In genomic region chr19:45558399-45558878, GRCh38 we compare ENCODE assay signal across 9 cellular contexts. TPM values are rescaled to one million over a fixed set of nuclear protein-coding genes. Genes with fewer than 3 reads are reported as not detected.
A peak's percentile ranks its signal among the peaks of the same experiment; 100 is the strongest.
DNase-seq lines count a peak whose midpoint lies in the region; ATAC-seq, FAIRE-seq and TF ChIP-seq lines count a peak whose summit lies in the region.
"Had no signal": no experiment of that assay in that cellular context is flagged by ENCODE, and none has a peak within 500 bp of the region (broad histone marks: within the 10 kb centered on the region; RNA-seq: fewer than 3 reads in every experiment).

No MANE protein-coding gene starts in this region.

- no peaks in the 10 kb centered on the region for H3K79me2 ChIP-seq in HepG2 (ENCODE audit: insufficient read depth, low read length)

- H3K27me3 ChIP-seq in breast epithelium (no peaks in the 10 kb centered on the region), HepG2 (ENCODE audit: control insufficient read depth in 1 of 2, insufficient read depth in 2 of 2, low read length in 2 of 2) (no peaks in the 10 kb centered on the region)
- H3K27me3 ChIP-seq: BLaER1 treated with 17β-estradiol and CSF1 and Interleukin-3, amounts not matched to agents 10 nM and 100 nM had no signal

- H3K4me3 Mint-ChIP-seq in activated B cell treated with CpG ODN at 0.5 μM for 24 hours = no peak overlapping the region

- no peak overlapping the region for H3K27ac Mint-ChIP-seq in activated B cell treated with CpG ODN at 0.5 μM for 24 hours

- BruUV-seq in HepG2 (replicated peaks; lab: Mats Ljungman, UMichigan) = no TSS peak

- WGBS in HepG2 (ENCODE audit: low lambda C conversion rate) = 61% methylated on average over 10 of the region's 10 CpGs

- H3K36me3 Mint-ChIP-seq in activated B cell treated with CpG ODN at 0.5 μM for 24 hours (ENCODE audit: low read depth) = peaks cover 3% of the 10 kb centered on the region

- H2AFZ ChIP-seq in HepG2 (ENCODE audit: low read length) = no peak overlapping the region

- no peaks in the 10 kb centered on the region for H3K9me3 Mint-ChIP-seq in activated B cell treated with CpG ODN at 0.5 μM for 24 hours

- H3K9me3 ChIP-seq in breast epithelium (no peaks in the 10 kb centered on the region), HepG2 (ENCODE audit: low read length) (no peaks in the 10 kb centered on the region)
- H3K9me3 ChIP-seq: BLaER1 treated with 17β-estradiol and CSF1 and Interleukin-3, amounts not matched to agents 10 nM and 100 nM had no signal

- POLR2A ChIA-PET in activated B cell treated with CpG ODN at 0.5 μM for 24 hours (lab: Charles Lee) = interaction anchor here (0.5 to 0.9 kb wide), 9 partner anchors 16 to 1067 kb away, joined by 3 to 6 read pairs (median 4); partner anchors contain the start of gene OPA3
- POLR2A ChIA-PET in HepG2 (lab: Yijun Ruan, JAX) = interaction anchor here (1.0 kb wide), 1 partner anchor 25 kb away, joined by 3 read pairs; no protein-coding TSS in a partner anchor

- peak; percentile 99 for ATAC-seq in activated B cell treated with CpG ODN at 0.5 μM for 24 hours (ENCODE audit: low read depth)
- ATAC-seq in HepG2 = peak; percentile 90
- no peak for ATAC-seq in HG02840 (IDR thresholded peaks at IDR 0.05; ENCODE audit: low FRiP score, unreplicated experiment)

- FAIRE-seq in HepG2 (lab: Jason Lieb, UNC) = peak; percentile 90

- peak; percentile 13 for DNase-seq in NCI-H1105 treated with DMSO at 0.1 percent for 48 hours (lab: John Stamatoyannopoulos, UW)
- DNase-seq in NCI-H1105 (lab: John Stamatoyannopoulos, UW) = no peak
- peak; percentile 59 for DNase-seq in NCI-H1694 (lab: John Stamatoyannopoulos, UW)
- peak; percentile 26 for DNase-seq in activated B cell treated with CpG ODN at 0.5 μM for 24 hours
- no peak for DNase-seq in breast epithelium (ENCODE audit: low spot score in 2 of 2)
- peak; percentile 73 for DNase-seq in HepG2 (ENCODE audit: low spot score)
- DNase-seq in stimulated activated CD8-positive, alpha-beta memory T cell treated with anti-CD3 and anti-CD28 coated beads, Interleukin-12 subunit alpha, Interleukin-12 subunit beta, amount 100 ng/mL, for 24 hours (ENCODE audit: extremely low read depth) = peak; percentile 20

- TF ChIP-seq POLR2A in breast epithelium (IDR thresholded peaks at IDR 0.05) (no peak), HepG2 (IDR thresholded peaks at IDR 0.05; ENCODE audit: insufficient read depth in 1 of 2, low read depth in 2 of 2, low read length in 2 of 2) (no peak)

- H3K27ac ChIP-seq in breast epithelium (no peak overlapping the region), HepG2 (ENCODE audit: extremely low read length, insufficient read depth, low read length) (no peak overlapping the region)
- H3K27ac ChIP-seq: BLaER1 treated with 17β-estradiol and CSF1 and Interleukin-3, amounts not matched to agents 10 nM and 100 nM had no signal

- TF ChIP-seq EP300 in HepG2 (IDR thresholded peaks at IDR 0.05; ENCODE audit: low read depth in 2 of 2, low read length in 2 of 2) = no peak
- TF ChIP-seq EP300 in HepG2 (CRISPR knock-in tag; IDR thresholded peaks at IDR 0.05; ENCODE audit: borderline replicate concordance) = no peak

- TF ChIP-seq CTCF in activated B cell treated with CpG ODN at 0.5 μM for 24 hours (IDR thresholded peaks at IDR 0.05) (no peak), breast epithelium (IDR thresholded peaks at IDR 0.05) (peak; percentile 36 to 62 (median 49)), HepG2 (CRISPR knock-in tag; IDR thresholded peaks at IDR 0.05) (peak; percentile 80)

- TF ChIP-seq RAD21 in HepG2 (CRISPR knock-in tag; IDR thresholded peaks at IDR 0.05) = peak; percentile 81

- intact Hi-C loops in activated B cell treated with CpG ODN at 0.5 μM for 24 hours (cut with micrococcal nuclease) (loop anchor here (1.0 to 5.0 kb wide), 5 partner anchors 35 to 131 kb away; partner anchors contain the start of gene VASP), breast epithelium (cut with DNase I; ENCODE audit: low total_unique reads) (no loop called here), HepG2 (cut with micrococcal nuclease; ENCODE audit: unreplicated experiment) (loop anchor here (5.0 kb wide), 1 partner anchor 36 kb away; no protein-coding TSS in a partner anchor)

- H3K4me3 ChIP-seq in breast epithelium = no peak overlapping the region
- no peak overlapping the region for H3K4me3 ChIP-seq in HepG2 (replicated peaks in 1 of 3; ENCODE audit: insufficient read depth in 1 of 3, low read depth in 2 of 3, low read length in 3 of 3)
- H3K4me3 ChIP-seq: BLaER1 treated with 17β-estradiol and CSF1 and Interleukin-3, amounts not matched to agents 10 nM and 100 nM had no signal

- in situ Hi-C loops in HepG2 (cut with HindIII; ENCODE audit: extremely low pct_ligation_motif_present, low pct_unique_long_range_greater_than_20kb) = loop anchor here (5.0 kb wide), 1 partner anchor 36 kb away; no protein-coding TSS in a partner anchor

- H3K36me3 ChIP-seq in breast epithelium = no peaks in the 10 kb centered on the region
- H3K36me3 ChIP-seq in HepG2 (replicated peaks in 1 of 2; ENCODE audit: control insufficient read depth in 1 of 2, insufficient read depth in 2 of 2, low read length in 2 of 2) = peaks cover under 1 to 5% of the 10 kb centered on the region in 2 experiments; a peak in 3 of 5 replicates

- no peaks in the 10 kb centered on the region for H3K27me3 Mint-ChIP-seq in activated B cell treated with CpG ODN at 0.5 μM for 24 hours

- H4K20me1 ChIP-seq in HepG2 (ENCODE audit: insufficient read depth, low read length) = no peaks in the 10 kb centered on the region

- no peak overlapping the region for H3K9ac ChIP-seq in HepG2 (ENCODE audit: insufficient read depth, low read depth, low read length)
- H3K9ac ChIP-seq: BLaER1 treated with 17β-estradiol and CSF1 and Interleukin-3, amounts not matched to agents 10 nM and 100 nM had no signal

- no peak overlapping the region for H3K4me2 ChIP-seq in HepG2 (ENCODE audit: low read depth, low read length)
- H3K4me2 ChIP-seq: BLaER1 treated with 17β-estradiol and CSF1 and Interleukin-3, amounts not matched to agents 10 nM and 100 nM had no signal

- CTCF ChIA-PET in activated B cell treated with CpG ODN at 0.5 μM for 24 hours (lab: Charles Lee) (interaction anchor here (0.6 to 2.2 kb wide), 23 partner anchors 9 to 154 kb away, joined by 3 to 13 read pairs (median 4); partner anchors contain the start of genes PPM1N, PPP1R13L and RTN2), HepG2 (lab: Yijun Ruan, JAX; ENCODE audit: low intra/inter-chr PET ratio, low total read pairs) (interaction anchor here (0.7 to 1.4 kb wide), 3 partner anchors 29 to 65 kb away, joined by 3 to 10 read pairs (median 6); no protein-coding TSS in a partner anchor)

- H3K4me1 ChIP-seq in breast epithelium (no peaks in the 10 kb centered on the region), HepG2 (ENCODE audit: insufficient read depth, low read length) (peaks cover 8% of the 10 kb centered on the region)

- H3K4me1 Mint-ChIP-seq in activated B cell treated with CpG ODN at 0.5 μM for 24 hours = peaks cover 25% of the 10 kb centered on the region

RNA-seq across cellular contexts. Expression of gene OPA3, which starts 26.2 kb away (rescaled TPM):
- total RNA-seq in activated B cell treated with CpG ODN at 0.5 μM for 24 hours (12.0 and 14.4 TPM in 2 replicates), breast epithelium (10 to 100 TPM in 1 of 3 donors, 1 to 10 TPM in 2; 6.6 to 11.4 (median 7.2) TPM), HepG2 (2016; rRNA removed; fragmentation: Illumina TruSeq; extraction: Trizol) (7.8 and 8.3 TPM in 2 replicates)
- 0.81 and 1.1 TPM in 2 replicates for total RNA-seq in HepG2 (2016; cell fraction: cytosol; rRNA removed; fragmentation: Illumina TruSeq; extraction: Trizol; ENCODE audit: low read depth)
- total RNA-seq in HepG2 (2016; cell fraction: insoluble cytoplasmic fraction; rRNA removed; fragmentation: Illumina TruSeq; extraction: Trizol) = 9.0 and 9.2 TPM in 2 replicates
- 3.3 and 3.4 TPM in 2 replicates for total RNA-seq in HepG2 (2016; cell fraction: membrane; rRNA removed; fragmentation: Illumina TruSeq; extraction: Trizol)
- 3.2 and 4.2 TPM in 2 replicates for total RNA-seq in HepG2 (2016; cell fraction: nucleus; rRNA removed; fragmentation: Illumina TruSeq; extraction: Trizol)
- 16.6 and 17.7 TPM in 2 replicates for polyA plus RNA-seq in HepG2 (2011; rRNA removed)
- polyA plus RNA-seq in HepG2 (2011; cell fraction: cytosol; rRNA removed) = 13.1 and 15.8 TPM in 2 replicates
- 7.5 and 8.6 TPM in 2 replicates for polyA plus RNA-seq in HepG2 (2011; cell fraction: nucleus; rRNA removed)
- polyA plus RNA-seq in HepG2 (2012) = 5.2 and 7.4 TPM in 2 replicates
- polyA plus RNA-seq in HepG2 (2016; cell fraction: cytosol; fragmentation: Illumina TruSeq; extraction: Trizol; ENCODE audit: low read depth) = 0.77 TPM in 2 replicates
- 10.0 and 10.6 TPM in 2 replicates for polyA plus RNA-seq in HepG2 (2016; cell fraction: insoluble cytoplasmic fraction; fragmentation: Illumina TruSeq; extraction: Trizol; ENCODE audit: low read depth)
- 1.6 and 2.3 TPM in 2 replicates for polyA plus RNA-seq in HepG2 (2016; cell fraction: membrane; fragmentation: Illumina TruSeq; extraction: Trizol; ENCODE audit: low read depth)
- polyA plus RNA-seq in HepG2 (2016; cell fraction: nucleus; fragmentation: Illumina TruSeq; extraction: Trizol; ENCODE audit: insufficient read depth, low read depth) = 7.8 and 8.0 TPM in 2 replicates
- 21.3 and 30.2 TPM in 2 replicates for polyA minus RNA-seq in HepG2 (2011; rRNA and poly(A)+ RNA removed; ENCODE audit: low replicate concordance)
- polyA minus RNA-seq in HepG2 (2011; cell fraction: cytosol; rRNA and poly(A)+ RNA removed) = 7.1 and 7.5 TPM in 2 replicates
- 2.6 and 3.0 TPM in 2 replicates for polyA minus RNA-seq in HepG2 (2011; cell fraction: nucleus; rRNA and poly(A)+ RNA removed)

RNA-seq across cellular contexts. Expression of gene GPR4, which starts 43.6 kb away (rescaled TPM):
- total RNA-seq in activated B cell treated with CpG ODN at 0.5 μM for 24 hours (not detected in 2 replicates), breast epithelium (1 to 10 TPM; 1.1 to 8.8 (median 1.2) TPM), HepG2 (2016; rRNA removed; fragmentation: Illumina TruSeq; extraction: Trizol) (not detected in 2 replicates)
- total RNA-seq in HepG2 (2016; cell fraction: cytosol; rRNA removed; fragmentation: Illumina TruSeq; extraction: Trizol; ENCODE audit: low read depth) = not detected in 2 replicates
- not detected in 2 replicates for total RNA-seq in HepG2 (2016; cell fraction: insoluble cytoplasmic fraction; rRNA removed; fragmentation: Illumina TruSeq; extraction: Trizol)
- not detected in 2 replicates for total RNA-seq in HepG2 (2016; cell fraction: membrane; rRNA removed; fragmentation: Illumina TruSeq; extraction: Trizol)
- total RNA-seq in HepG2 (2016; cell fraction: nucleus; rRNA removed; fragmentation: Illumina TruSeq; extraction: Trizol) = not detected in 2 replicates
- polyA plus RNA-seq in HepG2 (2011; rRNA removed) = 0.15 TPM in 1 of 2 replicates, not detected in the other
- polyA plus RNA-seq in HepG2 (2011; cell fraction: cytosol; rRNA removed) = not detected in 2 replicates
- polyA plus RNA-seq in HepG2 (2011; cell fraction: nucleus; rRNA removed) = not detected in 2 replicates
- polyA plus RNA-seq in HepG2 (2012) = not detected in 2 replicates
- polyA plus RNA-seq in HepG2 (2016; cell fraction: cytosol; fragmentation: Illumina TruSeq; extraction: Trizol; ENCODE audit: low read depth) = not detected in 2 replicates
- polyA plus RNA-seq in HepG2 (2016; cell fraction: insoluble cytoplasmic fraction; fragmentation: Illumina TruSeq; extraction: Trizol; ENCODE audit: low read depth) = not detected in 2 replicates
- not detected in 2 replicates for polyA plus RNA-seq in HepG2 (2016; cell fraction: membrane; fragmentation: Illumina TruSeq; extraction: Trizol; ENCODE audit: low read depth)
- polyA plus RNA-seq in HepG2 (2016; cell fraction: nucleus; fragmentation: Illumina TruSeq; extraction: Trizol; ENCODE audit: insufficient read depth, low read depth) = not detected in 2 replicates
- 0.12 TPM in 1 of 2 replicates, not detected in the other for polyA minus RNA-seq in HepG2 (2011; rRNA and poly(A)+ RNA removed; ENCODE audit: low replicate concordance)
- not detected in 2 replicates for polyA minus RNA-seq in HepG2 (2011; cell fraction: cytosol; rRNA and poly(A)+ RNA removed)
- polyA minus RNA-seq in HepG2 (2011; cell fraction: nucleus; rRNA and poly(A)+ RNA removed) = not detected in 2 replicates

RNA-seq across cellular contexts. Expression of gene VASP, which starts 51.2 kb away (rescaled TPM):
- total RNA-seq in activated B cell treated with CpG ODN at 0.5 μM for 24 hours (294 and 300 TPM in 2 replicates), breast epithelium (10 to 100 TPM; 31.8 to 61.6 (median 52.2) TPM), HepG2 (2016; rRNA removed; fragmentation: Illumina TruSeq; extraction: Trizol) (64.6 and 67.1 TPM in 2 replicates)
- total RNA-seq in HepG2 (2016; cell fraction: cytosol; rRNA removed; fragmentation: Illumina TruSeq; extraction: Trizol; ENCODE audit: low read depth) = 22.8 and 24.0 TPM in 2 replicates
- 60.7 and 68.5 TPM in 2 replicates for total RNA-seq in HepG2 (2016; cell fraction: insoluble cytoplasmic fraction; rRNA removed; fragmentation: Illumina TruSeq; extraction: Trizol)
- total RNA-seq in HepG2 (2016; cell fraction: membrane; rRNA removed; fragmentation: Illumina TruSeq; extraction: Trizol) = 55.3 and 59.3 TPM in 2 replicates
- 38.8 and 40.6 TPM in 2 replicates for total RNA-seq in HepG2 (2016; cell fraction: nucleus; rRNA removed; fragmentation: Illumina TruSeq; extraction: Trizol)
- 41.8 and 49.1 TPM in 2 replicates for polyA plus RNA-seq in HepG2 (2011; rRNA removed)
- 29.9 and 46.4 TPM in 2 replicates for polyA plus RNA-seq in HepG2 (2011; cell fraction: cytosol; rRNA removed)
- 78.2 and 83.1 TPM in 2 replicates for polyA plus RNA-seq in HepG2 (2011; cell fraction: nucleus; rRNA removed)
- 30.9 and 35.9 TPM in 2 replicates for polyA plus RNA-seq in HepG2 (2012)
- 20.6 and 22.3 TPM in 2 replicates for polyA plus RNA-seq in HepG2 (2016; cell fraction: cytosol; fragmentation: Illumina TruSeq; extraction: Trizol; ENCODE audit: low read depth)
- polyA plus RNA-seq in HepG2 (2016; cell fraction: insoluble cytoplasmic fraction; fragmentation: Illumina TruSeq; extraction: Trizol; ENCODE audit: low read depth) = 75.4 and 76.4 TPM in 2 replicates
- 40.8 and 44.1 TPM in 2 replicates for polyA plus RNA-seq in HepG2 (2016; cell fraction: membrane; fragmentation: Illumina TruSeq; extraction: Trizol; ENCODE audit: low read depth)
- polyA plus RNA-seq in HepG2 (2016; cell fraction: nucleus; fragmentation: Illumina TruSeq; extraction: Trizol; ENCODE audit: insufficient read depth, low read depth) = 70.9 and 74.4 TPM in 2 replicates
- 38.0 and 110 TPM in 2 replicates for polyA minus RNA-seq in HepG2 (2011; rRNA and poly(A)+ RNA removed; ENCODE audit: low replicate concordance)
- polyA minus RNA-seq in HepG2 (2011; cell fraction: cytosol; rRNA and poly(A)+ RNA removed) = 36.7 and 47.2 TPM in 2 replicates
- 31.7 and 50.2 TPM in 2 replicates for polyA minus RNA-seq in HepG2 (2011; cell fraction: nucleus; rRNA and poly(A)+ RNA removed)

Comparison
In these comparisons a context has a peak if more than half of its experiments do, and no peak if none do; other contexts are left out.
1. DNase-seq: peak in NCI-H1105 treated with DMSO at 0.1 percent for 48 hours (single experiment), NCI-H1694 (single experiment), activated B cell treated with CpG ODN at 0.5 μM for 24 hours (single experiment), HepG2 (single experiment) and stimulated activated CD8-positive, alpha-beta memory T cell treated with anti-CD3 and anti-CD28 coated beads, Interleukin-12 subunit alpha, Interleukin-12 subunit beta, amount 100 ng/mL, for 24 hours (single experiment); none in NCI-H1105 (single experiment) and breast epithelium (0 of 2).